Comparison of ENCODE assay signal across 16 cellular contexts in the genomic region with DNA sequence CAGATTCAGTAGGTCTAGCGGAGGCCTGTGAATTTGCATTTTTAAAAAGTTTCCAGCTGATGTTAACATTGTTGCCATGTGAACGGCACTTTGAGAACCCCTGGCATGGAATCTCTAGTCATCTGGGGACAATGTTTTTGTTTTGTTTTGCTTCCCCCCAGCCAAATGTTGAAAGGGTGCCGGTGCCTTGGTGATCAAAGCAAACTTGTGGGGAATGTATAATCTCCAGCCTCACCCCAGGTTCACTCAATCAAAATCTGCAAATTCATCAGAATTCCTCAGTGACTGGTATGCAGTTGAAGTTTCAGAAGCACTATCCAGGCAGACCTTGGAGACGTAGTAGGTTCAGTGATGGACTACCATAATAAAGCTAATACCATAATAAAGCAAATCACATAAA.
DNase-seq lines count a peak whose midpoint lies in the region; ATAC-seq, FAIRE-seq and TF ChIP-seq lines count a peak whose summit lies in the region.
"Had no signal": no experiment of that assay in that cellular context is flagged by ENCODE, and none has a peak within 500 bp of the region (broad histone marks: within the 10 kb centered on the region; RNA-seq: fewer than 3 reads in every experiment).

No MANE protein-coding gene starts in this region.

- BruUV-seq in HepG2 (replicated peaks; lab: Mats Ljungman, UMichigan): no TSS peak

- H3F3A ChIP-seq in neural progenitor cell (ENCODE audit: low read depth) (no peaks in the 10 kb centered on the region), MM.1S (ENCODE audit: insufficient read depth, low read length) (no peaks in the 10 kb centered on the region)

- no peak for TF ChIP-seq CTCF in HepG2 (CRISPR knock-in tag; IDR thresholded peaks at IDR 0.05)
- no peak for TF ChIP-seq CTCF in right lobe of liver (IDR thresholded peaks at IDR 0.05)
- no peak for TF ChIP-seq CTCF in endodermal cell (conservative IDR thresholded peaks at IDR 0.05)
- TF ChIP-seq CTCF in neural progenitor cell (IDR thresholded peaks at IDR 0.05): no peak
- no peak for TF ChIP-seq CTCF in MM.1S (IDR thresholded peaks at IDR 0.05; ENCODE audit: low read length)

- H3K9ac ChIP-seq in HepG2 (ENCODE audit: insufficient read depth, low read depth, low read length): no peak overlapping the region
- H3K9ac ChIP-seq in endodermal cell (ENCODE audit: extremely low read depth, low read length, poor library complexity, severe bottlenecking): no peak overlapping the region
- H3K9ac ChIP-seq in neural progenitor cell: no peak overlapping the region
- no peak overlapping the region for H3K9ac ChIP-seq in MM.1S (ENCODE audit: low read length)
- H3K9ac ChIP-seq: BLaER1 had no signal

- H3K4me3 ChIP-seq in HepG2 (replicated peaks in 1 of 3; ENCODE audit: insufficient read depth in 1 of 3, low read depth in 2 of 3, low read length in 3 of 3): no peak overlapping the region
- H3K4me3 ChIP-seq in right lobe of liver: no peak overlapping the region
- no peak overlapping the region for H3K4me3 ChIP-seq in endodermal cell (ENCODE audit: low read length)
- no peak overlapping the region for H3K4me3 ChIP-seq in neural progenitor cell
- H3K4me3 ChIP-seq in MM.1S (ENCODE audit: low read length): no peak overlapping the region
- H3K4me3 ChIP-seq: BLaER1 had no signal

- TF ChIP-seq EP300 in HepG2 (IDR thresholded peaks at IDR 0.05; ENCODE audit: low read depth in 2 of 2, low read length in 2 of 2) (no peak), HepG2 (CRISPR knock-in tag; IDR thresholded peaks at IDR 0.05; ENCODE audit: borderline replicate concordance) (no peak)

- DNase-seq in HepG2 (ENCODE audit: low spot score) (no peak), right lobe of liver (no peak), endodermal cell (peak; percentile 52), neural progenitor cell (ENCODE audit: low spot score) (no peak), T-helper 17 cell (no peak), MM.1S (no peak)
- DNase-seq in stimulated activated CD4-positive, alpha-beta T cell treated with anti-CD3 and anti-CD28 coated beads, Interleukin-4, amount 100 ng/mL, for 4 hours: no peak
- DNase-seq: CD4-positive, alpha-beta memory T cell; DMS79 treated with DMSO at 0.1 percent for 48 hours; GF-D8; H9 had no signal

- no peak overlapping the region for H3K27ac ChIP-seq in HepG2 (ENCODE audit: extremely low read length, insufficient read depth, low read length)
- H3K27ac ChIP-seq in right lobe of liver: no peak overlapping the region
- H3K27ac ChIP-seq in endodermal cell (ENCODE audit: low read depth, low read length): no peak overlapping the region
- no peak overlapping the region for H3K27ac ChIP-seq in neural progenitor cell
- no peak overlapping the region for H3K27ac ChIP-seq in MM.1S (ENCODE audit: low read length)
- H3K27ac ChIP-seq: 22Rv1, BLaER1 had no signal

- no peak overlapping the region for H2AFZ ChIP-seq in HepG2 (ENCODE audit: low read length)
- H2AFZ ChIP-seq in neural progenitor cell (replicated peaks): no peak overlapping the region
- H2AFZ ChIP-seq in MM.1S (ENCODE audit: low read length): no peak overlapping the region

- H3K27me3 Mint-ChIP-seq in endodermal cell (ENCODE audit: insufficient read depth) (no peaks in the 10 kb centered on the region), neural progenitor cell (ENCODE audit: insufficient read depth, low read depth) (peaks cover 6% of the 10 kb centered on the region), T-helper 17 cell (peaks cover 10% of the 10 kb centered on the region)
- H3K27me3 Mint-ChIP-seq: CD4-positive, alpha-beta memory T cell had no signal

- H3K36me3 ChIP-seq in HepG2 (replicated peaks in 1 of 2; ENCODE audit: control insufficient read depth in 1 of 2, insufficient read depth in 2 of 2, low read length in 2 of 2): no peaks in the 10 kb centered on the region
- no peaks in the 10 kb centered on the region for H3K36me3 ChIP-seq in right lobe of liver
- no peaks in the 10 kb centered on the region for H3K36me3 ChIP-seq in endodermal cell (ENCODE audit: control insufficient read depth, insufficient read depth, low read length)
- H3K36me3 ChIP-seq in neural progenitor cell: no peaks in the 10 kb centered on the region
- no peaks in the 10 kb centered on the region for H3K36me3 ChIP-seq in MM.1S (replicated peaks; ENCODE audit: insufficient read depth, low read length)
- H3K36me3 ChIP-seq: BLaER1 had no signal

- CTCF ChIA-PET in HepG2 (lab: Yijun Ruan, JAX; ENCODE audit: low intra/inter-chr PET ratio, low total read pairs): no interaction called here

- H3K4me3 Mint-ChIP-seq in endodermal cell (no peak overlapping the region), neural progenitor cell (no peak overlapping the region), T-helper 17 cell (no peak overlapping the region)
- H3K4me3 Mint-ChIP-seq: CD14-positive monocyte; CD4-positive, alpha-beta memory T cell; H9 had no signal

- H3K27me3 ChIP-seq in HepG2 (ENCODE audit: control insufficient read depth in 1 of 2, insufficient read depth in 2 of 2, low read length in 2 of 2): no peaks in the 10 kb centered on the region
- no peaks in the 10 kb centered on the region for H3K27me3 ChIP-seq in right lobe of liver
- H3K27me3 ChIP-seq in endodermal cell (ENCODE audit: control insufficient read depth, insufficient read depth, low read length, poor library complexity, severe bottlenecking): no peaks in the 10 kb centered on the region
- H3K27me3 ChIP-seq in neural progenitor cell: no peaks in the 10 kb centered on the region
- no peaks in the 10 kb centered on the region for H3K27me3 ChIP-seq in MM.1S (replicated peaks; ENCODE audit: insufficient read depth, low read length)
- H3K27me3 ChIP-seq: BLaER1 had no signal

- ATAC-seq in HepG2: no peak
- no peak for ATAC-seq in right lobe of liver
- no peak for ATAC-seq in T-helper 17 cell
- ATAC-seq in GM19452 (IDR thresholded peaks at IDR 0.05; ENCODE audit: unreplicated experiment): no peak

- FAIRE-seq in HepG2 (lab: Jason Lieb, UNC): no peak
- FAIRE-seq: H1 had no signal

- H3K4me1 ChIP-seq in HepG2 (ENCODE audit: insufficient read depth, low read length): no peaks in the 10 kb centered on the region
- no peaks in the 10 kb centered on the region for H3K4me1 ChIP-seq in right lobe of liver
- no peaks in the 10 kb centered on the region for H3K4me1 ChIP-seq in endodermal cell (ENCODE audit: control insufficient read depth, insufficient read depth, low read length)
- H3K4me1 ChIP-seq in neural progenitor cell: no peaks in the 10 kb centered on the region
- H3K4me1 ChIP-seq in MM.1S (ENCODE audit: low read length): no peaks in the 10 kb centered on the region
- H3K4me1 ChIP-seq: BLaER1 had no signal

- no peaks in the 10 kb centered on the region for H3K79me2 ChIP-seq in HepG2 (ENCODE audit: insufficient read depth, low read length)
- H3K79me2 ChIP-seq in neural progenitor cell (ENCODE audit: low read depth): no peaks in the 10 kb centered on the region
- H3K79me2 ChIP-seq in MM.1S (ENCODE audit: low read length): no peaks in the 10 kb centered on the region

- 23% methylated on average over 4 of the region's 4 CpGs for WGBS in HepG2 (ENCODE audit: low lambda C conversion rate)
- 60% methylated on average over 2 of the region's 4 CpGs for WGBS in right lobe of liver (ENCODE audit: insufficient coverage, low coverage, low lambda C conversion rate, missing lambda C conversion rate)
- 59 to 69% methylated on average over 2 to 4 of the region's 4 CpGs for WGBS in endodermal cell (ENCODE audit: insufficient coverage in 1 of 2, insufficient read length in 1 of 2), 2 experiments

- H3K36me3 Mint-ChIP-seq in endodermal cell (ENCODE audit: low read depth) (no peaks in the 10 kb centered on the region), neural progenitor cell (peaks cover 11% of the 10 kb centered on the region), T-helper 17 cell (ENCODE audit: low read depth) (no peaks in the 10 kb centered on the region)
- H3K36me3 Mint-ChIP-seq: CD14-positive monocyte had no signal

- H3K4me2 ChIP-seq in HepG2 (ENCODE audit: low read depth, low read length) (no peak overlapping the region), neural progenitor cell (no peak overlapping the region), MM.1S (ENCODE audit: low read depth, low read length) (no peak overlapping the region)
- H3K4me2 ChIP-seq: BLaER1 had no signal

- intact Hi-C loops in HepG2 (cut with micrococcal nuclease; ENCODE audit: unreplicated experiment): no loop called here
- intact Hi-C loops in right lobe of liver (cut with DNase I): no loop called here

- no peaks in the 10 kb centered on the region for H3K9me3 Mint-ChIP-seq in endodermal cell
- H3K9me3 Mint-ChIP-seq in neural progenitor cell: peaks cover 21% of the 10 kb centered on the region
- H3K9me3 Mint-ChIP-seq: CD14-positive monocyte; CD4-positive, alpha-beta memory T cell had no signal

- POLR2A ChIA-PET in HepG2 (lab: Yijun Ruan, JAX): no interaction called here

- no peak for TF ChIP-seq RAD21 in HepG2 (CRISPR knock-in tag; IDR thresholded peaks at IDR 0.05)

- H4K20me1 ChIP-seq in HepG2 (ENCODE audit: insufficient read depth, low read length) (no peaks in the 10 kb centered on the region), neural progenitor cell (ENCODE audit: low read depth) (no peaks in the 10 kb centered on the region), MM.1S (ENCODE audit: insufficient read depth, low read length) (no peaks in the 10 kb centered on the region)
- H4K20me1 ChIP-seq: BLaER1 had no signal

- in situ Hi-C loops in HepG2 (cut with HindIII; ENCODE audit: extremely low pct_ligation_motif_present, low pct_unique_long_range_greater_than_20kb): no loop called here

- no peaks in the 10 kb centered on the region for H3K9me2 ChIP-seq in MM.1S (replicated peaks; ENCODE audit: insufficient read depth, low read length)

- H3K4me1 Mint-ChIP-seq in endodermal cell: peaks cover 2% of the 10 kb centered on the region
- H3K4me1 Mint-ChIP-seq in neural progenitor cell: peaks cover 21% of the 10 kb centered on the region
- no peaks in the 10 kb centered on the region for H3K4me1 Mint-ChIP-seq in T-helper 17 cell
- H3K4me1 Mint-ChIP-seq: CD14-positive monocyte; CD4-positive, alpha-beta memory T cell had no signal

- H3K9me3 ChIP-seq in HepG2 (ENCODE audit: low read length) (no peaks in the 10 kb centered on the region), right lobe of liver (no peaks in the 10 kb centered on the region), endodermal cell (ENCODE audit: control insufficient read depth, low read length) (no peaks in the 10 kb centered on the region), neural progenitor cell (ENCODE audit: low read depth) (no peaks in the 10 kb centered on the region), T-helper 17 cell (ENCODE audit: control insufficient read depth, low read length, poor library complexity, severe bottlenecking) (no peaks in the 10 kb centered on the region), MM.1S (replicated peaks; ENCODE audit: insufficient read depth, low read length) (no peaks in the 10 kb centered on the region)
- H3K9me3 ChIP-seq: BLaER1 had no signal

- TF ChIP-seq POLR2A in HepG2 (IDR thresholded peaks at IDR 0.05; ENCODE audit: insufficient read depth in 1 of 2, low read depth in 2 of 2, low read length in 2 of 2): no peak
- no peak for TF ChIP-seq POLR2A in right lobe of liver (IDR thresholded peaks at IDR 0.05)

- no peak overlapping the region for H3K27ac Mint-ChIP-seq in endodermal cell
- peak overlapping the region; percentile 90 for H3K27ac Mint-ChIP-seq in neural progenitor cell
- H3K27ac Mint-ChIP-seq in T-helper 17 cell: no peak overlapping the region
- H3K27ac Mint-ChIP-seq: CD14-positive monocyte; CD4-positive, alpha-beta memory T cell; H9 had no signal
